15 cellular contexts compared by ENCODE assay signal in the genomic region with DNA sequence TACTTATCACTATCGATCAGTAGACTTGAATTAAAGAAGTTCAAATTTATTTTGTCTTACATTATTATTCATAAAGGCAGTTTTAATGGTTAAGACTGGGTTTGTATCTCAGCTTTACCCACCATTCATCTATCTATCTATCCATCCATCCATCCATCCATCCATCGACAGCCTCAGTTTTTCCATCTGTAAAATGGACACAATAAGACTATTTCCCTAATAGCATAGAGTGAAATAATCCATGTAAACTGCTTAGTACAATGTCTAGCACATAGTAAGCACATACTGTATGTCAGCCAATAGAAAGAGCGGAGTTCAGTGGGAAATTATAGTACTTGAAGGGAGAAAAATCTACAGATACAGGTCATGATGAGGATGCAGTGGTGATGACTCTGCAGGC. TPM values are rescaled to one million over a fixed set of nuclear protein-coding genes. Genes with fewer than 3 reads are reported as not detected.
A peak's percentile ranks its signal among the peaks of the same experiment; 100 is the strongest.
DNase-seq lines count a peak whose midpoint lies in the region; ATAC-seq and TF ChIP-seq lines count a peak whose summit lies in the region.
"Had no signal": no experiment of that assay in that cellular context is flagged by ENCODE, and none has a peak within 500 bp of the region (broad histone marks: within the 10 kb centered on the region; RNA-seq: fewer than 3 reads in every experiment).

No MANE protein-coding gene starts in this region.

- H3K9me3 Mint-ChIP-seq in activated naive CD4-positive, alpha-beta T cell treated with anti-CD3 and anti-CD28 coated beads, Interleukin-2, amount 50 U/mL, for 24 hours = no peaks in the 10 kb centered on the region
- H3K9me3 Mint-ChIP-seq in stimulated activated effector memory CD8-positive, alpha-beta T cell treated with anti-CD3 and anti-CD28 coated beads, Interleukin-12 subunit alpha, Interleukin-12 subunit beta, amount 100 ng/mL, for 72 hours = peaks cover 2% of the 10 kb centered on the region

- H3K27ac Mint-ChIP-seq in activated naive CD4-positive, alpha-beta T cell treated with anti-CD3 and anti-CD28 coated beads, Interleukin-2, amount 50 U/mL, for 24 hours = peak overlapping the region; percentile 92
- peak overlapping the region; percentile 85 for H3K27ac Mint-ChIP-seq in stimulated activated effector memory CD8-positive, alpha-beta T cell treated with anti-CD3 and anti-CD28 coated beads, Interleukin-12 subunit alpha, Interleukin-12 subunit beta, amount 100 ng/mL, for 72 hours

- no peak for DNase-seq in activated naive CD4-positive, alpha-beta T cell treated with anti-CD3 and anti-CD28 coated beads, Interleukin-2, amount 50 U/mL, for 16 hours
- no peak for DNase-seq in effector memory CD4-positive, alpha-beta T cell
- DNase-seq in stimulated activated effector memory CD8-positive, alpha-beta T cell treated with anti-CD3 and anti-CD28 coated beads, Interleukin-12 subunit alpha, Interleukin-12 subunit beta, amount 100 ng/mL, for 72 hours (ENCODE audit: low spot score in 2 of 2) = no peak
- DNase-seq in A172 (ENCODE audit: low spot score) = no peak
- no peak for DNase-seq in HPDE6-E6E7 (ENCODE audit: extremely low spot score)
- no peak for DNase-seq in kidney glomerular epithelial cell (lab: John Stamatoyannopoulos, UW)
- DNase-seq: aorta, NCI-H2029, PC-9, retina, substantia nigra, WERI-Rb-1 had no signal

- H3K27ac ChIP-seq in OCI-LY3 (ENCODE audit: low read length) = no peak overlapping the region
- peak overlapping the region; percentile 35 for H3K27ac ChIP-seq in effector memory CD4-positive, alpha-beta T cell (ENCODE audit: insufficient read depth, low read length, poor library complexity, severe bottlenecking)
- H3K27ac ChIP-seq: C4-2B, PC-9, WERI-Rb-1 had no signal

- peaks cover 18% of the 10 kb centered on the region for H3K4me1 ChIP-seq in OCI-LY3 (ENCODE audit: low read length)
- H3K4me1 ChIP-seq in effector memory CD4-positive, alpha-beta T cell (ENCODE audit: control insufficient read depth, insufficient read depth, low read length, poor library complexity, severe bottlenecking) = peaks cover 10% of the 10 kb centered on the region

- no peak overlapping the region for H2AFZ ChIP-seq in OCI-LY3 (ENCODE audit: low read depth, low read length)
- H2AFZ ChIP-seq: PC-9 had no signal

- no peaks in the 10 kb centered on the region for H3K27me3 Mint-ChIP-seq in activated naive CD4-positive, alpha-beta T cell treated with anti-CD3 and anti-CD28 coated beads, Interleukin-2, amount 50 U/mL, for 24 hours

- TF ChIP-seq CTCF in OCI-LY3 (IDR thresholded peaks at IDR 0.05; ENCODE audit: low read depth, low read length) = no peak

- no peak overlapping the region for H3K4me3 Mint-ChIP-seq in activated naive CD4-positive, alpha-beta T cell treated with anti-CD3 and anti-CD28 coated beads, Interleukin-2, amount 50 U/mL, for 24 hours
- H3K4me3 Mint-ChIP-seq in stimulated activated effector memory CD8-positive, alpha-beta T cell treated with anti-CD3 and anti-CD28 coated beads, Interleukin-12 subunit alpha, Interleukin-12 subunit beta, amount 100 ng/mL, for 72 hours = peak overlapping the region; percentile 43

- no peak for ATAC-seq in stimulated activated effector memory CD8-positive, alpha-beta T cell treated with anti-CD3 and anti-CD28 coated beads, Interleukin-12 subunit alpha, Interleukin-12 subunit beta, amount 100 ng/mL, for 72 hours

- no peaks in the 10 kb centered on the region for H4K20me1 ChIP-seq in OCI-LY3 (ENCODE audit: insufficient read depth, low read length)

- H3K4me1 Mint-ChIP-seq in activated naive CD4-positive, alpha-beta T cell treated with anti-CD3 and anti-CD28 coated beads, Interleukin-2, amount 50 U/mL, for 24 hours = peaks cover 40% of the 10 kb centered on the region
- H3K4me1 Mint-ChIP-seq in stimulated activated effector memory CD8-positive, alpha-beta T cell treated with anti-CD3 and anti-CD28 coated beads, Interleukin-12 subunit alpha, Interleukin-12 subunit beta, amount 100 ng/mL, for 72 hours = peaks cover 29% of the 10 kb centered on the region

- 0 out of 2 replicates have a peak overlapping the region, but pooled peaks have one; percentile 37 for H3K4me2 ChIP-seq in OCI-LY3 (ENCODE audit: low read length)
- H3K4me2 ChIP-seq: PC-9 had no signal

- H3K9ac ChIP-seq in OCI-LY3 (ENCODE audit: low read length) = no peak overlapping the region

- no peaks in the 10 kb centered on the region for H3K36me3 Mint-ChIP-seq in activated naive CD4-positive, alpha-beta T cell treated with anti-CD3 and anti-CD28 coated beads, Interleukin-2, amount 50 U/mL, for 24 hours
- H3K36me3 Mint-ChIP-seq in stimulated activated effector memory CD8-positive, alpha-beta T cell treated with anti-CD3 and anti-CD28 coated beads, Interleukin-12 subunit alpha, Interleukin-12 subunit beta, amount 100 ng/mL, for 72 hours = no peaks in the 10 kb centered on the region

- H3K9me3 ChIP-seq in OCI-LY3 (ENCODE audit: insufficient read depth, low read length) = no peaks in the 10 kb centered on the region
- no peaks in the 10 kb centered on the region for H3K9me3 ChIP-seq in effector memory CD4-positive, alpha-beta T cell (ENCODE audit: control insufficient read depth, low read length)

- H3K27me3 ChIP-seq in OCI-LY3 (ENCODE audit: low read depth, low read length) = peaks cover 3% of the 10 kb centered on the region
- no peaks in the 10 kb centered on the region for H3K27me3 ChIP-seq in effector memory CD4-positive, alpha-beta T cell (replicated peaks; ENCODE audit: control insufficient read depth, insufficient read depth, low read length, poor library complexity, severe bottlenecking)

- H3K36me3 ChIP-seq in OCI-LY3 (replicated peaks; ENCODE audit: low read depth, low read length) = no peaks in the 10 kb centered on the region
- no peaks in the 10 kb centered on the region for H3K36me3 ChIP-seq in effector memory CD4-positive, alpha-beta T cell (ENCODE audit: control insufficient read depth, insufficient read depth, low read length)
- H3K36me3 ChIP-seq: WERI-Rb-1 had no signal

- no peaks in the 10 kb centered on the region for H3K79me2 ChIP-seq in OCI-LY3 (ENCODE audit: low read length)

- no peak overlapping the region for H3K4me3 ChIP-seq in OCI-LY3 (ENCODE audit: low read length)
- no peak overlapping the region for H3K4me3 ChIP-seq in effector memory CD4-positive, alpha-beta T cell (ENCODE audit: insufficient read depth, low read depth, low read length, poor library complexity, severe bottlenecking)
- H3K4me3 ChIP-seq: PC-9 had no signal

RNA-seq across cellular contexts. Expression of a gene that starts 37.3 kb away (rescaled TPM):
- total RNA-seq in A172 (2014; rRNA removed; shearing (Covaris generic)) = 220 and 229 TPM in 2 replicates
